10 cellular contexts compared by ENCODE assay signal in the genomic region with DNA sequence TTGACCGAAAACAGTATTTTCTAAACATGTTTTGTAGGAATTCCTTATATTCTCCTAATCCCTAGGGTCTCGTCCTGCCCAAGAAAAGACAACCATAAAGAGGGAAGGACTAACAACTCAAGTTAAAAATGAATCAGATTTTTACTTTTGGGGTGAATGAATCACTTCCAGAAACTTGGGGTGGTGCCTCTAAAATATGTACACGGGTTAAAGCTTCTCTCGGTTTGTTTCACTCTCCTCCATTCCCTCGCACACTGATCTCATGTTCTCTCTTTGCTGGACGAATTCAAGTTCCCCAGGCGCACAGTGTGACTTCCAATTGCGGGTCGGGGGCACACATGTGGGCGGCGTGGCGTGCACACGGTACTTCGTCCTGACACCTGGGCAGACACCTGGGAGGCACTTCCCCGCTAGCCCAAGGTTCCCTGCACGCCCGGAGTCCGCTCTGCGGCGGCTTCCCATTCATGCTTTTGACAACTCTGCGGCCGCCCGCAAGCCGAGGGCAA. TPM values are rescaled to one million over a fixed set of nuclear protein-coding genes. Genes with fewer than 3 reads are reported as not detected.
DNase-seq lines count a peak whose midpoint lies in the region; ATAC-seq, FAIRE-seq and TF ChIP-seq lines count a peak whose summit lies in the region.
"Had no signal": no experiment of that assay in that cellular context is flagged by ENCODE, and none has a peak within 500 bp of the region (broad histone marks: within the 10 kb centered on the region; RNA-seq: fewer than 3 reads in every experiment).

No MANE protein-coding gene starts in this region.

- peak overlapping the region; percentile 73 for H3K4me3 ChIP-seq in brain microvascular endothelial cell (ENCODE audit: low read depth, low read length)
- peak overlapping the region; percentile 46 for H3K4me3 ChIP-seq in mucosa of descending colon

- no peaks in the 10 kb centered on the region for H3K9me3 Mint-ChIP-seq in activated CD4-positive, alpha-beta T cell treated with anti-CD3 and anti-CD28 coated beads, Interleukin-2, amount 10 ng/mL, durations not matched to agents 24 days and 14 days

- DNase-seq in activated CD4-positive, alpha-beta T cell treated with anti-CD3 and anti-CD28 coated beads, Interleukin-2, amount 10 ng/mL, durations not matched to agents 24 days and 14 days: no peak
- DNase-seq in activated CD4-positive, alpha-beta T cell treated with anti-CD3 and anti-CD28 coated beads, Interleukin-2, amount 50 U/mL, for 48 hours: no peak
- DNase-seq in HTR-8/SVneo (ENCODE audit: insufficient read length, low spot score): peak; percentile 8
- DNase-seq in brain microvascular endothelial cell: no peak
- no peak for DNase-seq in mucosa of descending colon
- DNase-seq in NCI-H2227 treated with DMSO at 0.1 percent for 48 hours (lab: John Stamatoyannopoulos, UW): no peak
- DNase-seq in medulla oblongata (ENCODE audit: extremely low spot score): no peak

- peak overlapping the region; percentile 94 for H3K27ac Mint-ChIP-seq in activated CD4-positive, alpha-beta T cell treated with anti-CD3 and anti-CD28 coated beads, Interleukin-2, amount 10 ng/mL, durations not matched to agents 24 days and 14 days

- peaks cover 4% of the 10 kb centered on the region for H3K36me3 ChIP-seq in brain microvascular endothelial cell (replicated peaks)
- no peaks in the 10 kb centered on the region for H3K36me3 ChIP-seq in mucosa of descending colon (ENCODE audit: low read depth)

- no peaks in the 10 kb centered on the region for H3K27me3 ChIP-seq in brain microvascular endothelial cell (replicated peaks)

- peak overlapping the region; percentile 90 for H3K4me3 Mint-ChIP-seq in activated CD4-positive, alpha-beta T cell treated with anti-CD3 and anti-CD28 coated beads, Interleukin-2, amount 10 ng/mL, durations not matched to agents 24 days and 14 days

- FAIRE-seq in HTR-8/SVneo (lab: Jason Lieb, UNC): peak; percentile 44
- FAIRE-seq: frontal cortex, G401.6 had no signal

- intact Hi-C loops in activated CD4-positive, alpha-beta T cell treated with anti-CD3 and anti-CD28 coated beads, Interleukin-2, amount 10 ng/mL, durations not matched to agents 24 days and 14 days (cut with micrococcal nuclease): loop anchor here (1.0 kb wide), 3 partner anchors 11 to 56 kb away; no protein-coding TSS in a partner anchor
- intact Hi-C loops in mucosa of descending colon (cut with DNase I, micrococcal nuclease): no loop called here

- H3K27ac ChIP-seq in brain microvascular endothelial cell: peak overlapping the region; percentile 97

- in situ Hi-C loops in brain microvascular endothelial cell (cut with HindIII; ENCODE audit: low pct_ligation_motif_present, low sequenced_read_pairs): no loop called here

- no peak for TF ChIP-seq CTCF in brain microvascular endothelial cell (IDR thresholded peaks at IDR 0.05; ENCODE audit: low read depth, low read length, missing control alignments)
- no peak for TF ChIP-seq CTCF in mucosa of descending colon (IDR thresholded peaks at IDR 0.05)

- ATAC-seq in mucosa of descending colon (no peak), GM18909 (IDR thresholded peaks at IDR 0.05; ENCODE audit: poor library complexity, unreplicated experiment) (no peak)

- peaks cover 37% of the 10 kb centered on the region for H3K4me1 Mint-ChIP-seq in activated CD4-positive, alpha-beta T cell treated with anti-CD3 and anti-CD28 coated beads, Interleukin-2, amount 10 ng/mL, durations not matched to agents 24 days and 14 days

- no peaks in the 10 kb centered on the region for H3K9me3 ChIP-seq in mucosa of descending colon

- H3K27me3 Mint-ChIP-seq in activated CD4-positive, alpha-beta T cell treated with anti-CD3 and anti-CD28 coated beads, Interleukin-2, amount 10 ng/mL, durations not matched to agents 24 days and 14 days: no peaks in the 10 kb centered on the region

- H3K36me3 Mint-ChIP-seq in activated CD4-positive, alpha-beta T cell treated with anti-CD3 and anti-CD28 coated beads, Interleukin-2, amount 10 ng/mL, durations not matched to agents 24 days and 14 days (ENCODE audit: low read depth): peaks cover 22% of the 10 kb centered on the region

- peaks cover 27% of the 10 kb centered on the region for H3K4me1 ChIP-seq in mucosa of descending colon (ENCODE audit: low read depth)

RNA-seq across cellular contexts. Expression of a gene that starts 0.7 kb away (rescaled TPM):
- total RNA-seq in activated CD4-positive, alpha-beta T cell treated with anti-CD3 and anti-CD28 coated beads, Interleukin-2, amount 10 ng/mL, durations not matched to agents 24 days and 14 days: not detected in 2 replicates
- total RNA-seq in mucosa of descending colon: not detected
- total RNA-seq: frontal cortex had no signal

RNA-seq across cellular contexts. Expression of a gene that starts 47.8 kb away (rescaled TPM):
- 37.8 and 39.6 TPM in 2 replicates for total RNA-seq in activated CD4-positive, alpha-beta T cell treated with anti-CD3 and anti-CD28 coated beads, Interleukin-2, amount 10 ng/mL, durations not matched to agents 24 days and 14 days
- 10 to 100 TPM; 41.2 to 57.4 (median 41.5) TPM for total RNA-seq in mucosa of descending colon

RNA-seq across cellular contexts. Expression of a gene that starts 47.8 kb away (rescaled TPM):
- total RNA-seq in activated CD4-positive, alpha-beta T cell treated with anti-CD3 and anti-CD28 coated beads, Interleukin-2, amount 10 ng/mL, durations not matched to agents 24 days and 14 days: 106 and 109 TPM in 2 replicates
- total RNA-seq in mucosa of descending colon: 10 to 100 TPM; 47.9 to 63.7 (median 57.3) TPM
